ENCODE assay signal across 16 cellular contexts in the genomic region with DNA sequence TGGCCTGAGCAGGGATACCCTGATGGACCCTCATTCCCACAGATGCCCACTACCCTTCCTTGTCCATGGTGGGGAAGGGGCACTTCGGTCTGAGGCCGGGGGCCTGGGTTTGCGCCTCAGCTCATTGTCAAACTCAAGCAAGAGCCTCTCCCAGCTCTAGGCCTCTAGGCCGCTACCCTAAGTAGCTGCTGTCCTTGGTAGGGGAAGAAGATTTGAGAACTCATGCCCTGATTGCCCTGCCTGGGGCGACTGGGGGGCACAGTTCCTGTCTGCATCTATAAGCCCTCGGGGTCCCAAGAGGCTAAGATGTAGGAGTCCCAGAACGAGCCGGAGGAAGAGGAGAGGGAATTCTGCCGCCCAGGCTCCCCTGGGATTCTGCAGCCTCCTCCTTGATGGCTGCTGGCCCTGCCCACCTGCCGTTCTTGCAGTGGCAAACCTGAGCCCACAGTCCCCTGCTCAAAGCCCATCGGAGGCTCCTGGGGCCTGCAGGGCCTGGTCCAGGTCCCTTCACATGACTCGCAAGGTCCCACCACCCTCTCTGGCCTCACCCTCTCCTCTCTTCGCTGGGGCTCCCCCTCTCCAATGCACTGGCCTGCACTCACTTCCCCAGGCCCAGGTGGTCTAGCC. TPM values are rescaled to one million over a fixed set of nuclear protein-coding genes. Genes with fewer than 3 reads are reported as not detected.
DNase-seq lines count a peak whose midpoint lies in the region; TF ChIP-seq lines count a peak whose summit lies in the region.
"Had no signal": no experiment of that assay in that cellular context is flagged by ENCODE, and none has a peak within 500 bp of the region (broad histone marks: within the 10 kb centered on the region; RNA-seq: fewer than 3 reads in every experiment).

No MANE protein-coding gene starts in this region.

- 82 to 90% methylated on average over 7 to 13 of the region's 13 CpGs for WGBS in endodermal cell (ENCODE audit: insufficient coverage in 1 of 2, insufficient read length in 1 of 2), 2 experiments
- no CpG with 5 or more reads among the region's 13 CpGs for WGBS in neuronal stem cell (ENCODE audit: extremely low coverage in 2 of 2, insufficient read length in 2 of 2, insufficient replicate concordance in 1 of 2), 2 donors

- peak overlapping the region in 7 of 11 experiments; percentile 35 to 66 (median 47); a peak in 15 of 22 replicates for H3K4me2 ChIP-seq in BLaER1 treated with 17β-estradiol and CSF1 and Interleukin-3, amounts not matched to agents 10 nM and 100 nM
- H3K4me2 ChIP-seq in neuronal stem cell (ENCODE audit: insufficient read depth, low read length, poor library complexity, severe bottlenecking) = no peak overlapping the region
- H3K4me2 ChIP-seq: A549 had no signal

- intact Hi-C loops in dorsolateral prefrontal cortex (cut with DNase I) = no loop called here

- no peak overlapping the region for H3K9ac ChIP-seq in BLaER1 treated with 17β-estradiol and CSF1 and Interleukin-3, amounts not matched to agents 10 nM and 100 nM
- H3K9ac ChIP-seq in endodermal cell (ENCODE audit: extremely low read depth, low read length, poor library complexity, severe bottlenecking) (no peak overlapping the region), neuronal stem cell (ENCODE audit: low read depth, low read length, poor library complexity) (no peak overlapping the region)
- H3K9ac ChIP-seq: GM23248 had no signal

- no peaks in the 10 kb centered on the region for H3K27me3 ChIP-seq in BLaER1 treated with 17β-estradiol and CSF1 and Interleukin-3, amounts not matched to agents 10 nM and 100 nM
- H3K27me3 ChIP-seq in endodermal cell (ENCODE audit: control insufficient read depth, insufficient read depth, low read length, poor library complexity, severe bottlenecking) = no peaks in the 10 kb centered on the region
- peaks cover 0 to 31% (median 0%) of the 10 kb centered on the region in 3 experiments for H3K27me3 ChIP-seq in neuronal stem cell (ENCODE audit: control insufficient read depth in 3 of 3, insufficient read depth in 3 of 3, low read depth in 1 of 3, low read length in 3 of 3)
- peaks cover 0 to 7% (median 0%) of the 10 kb centered on the region in 45 donors for H3K27me3 ChIP-seq in dorsolateral prefrontal cortex

- TF ChIP-seq CTCF in HEK293 (tag by site-specific recombination; IDR thresholded peaks at IDR 0.05) (no peak), endodermal cell (conservative IDR thresholded peaks at IDR 0.05) (no peak), dorsolateral prefrontal cortex (IDR thresholded peaks at IDR 0.05 in 54 of 56, conservative IDR thresholded peaks at IDR 0.05 in 2 of 56; ENCODE audit: low read depth in 1 of 56, partially characterized antibody in 56 of 56) (no peak)

- H3K4me1 Mint-ChIP-seq in endodermal cell = peaks cover 17% of the 10 kb centered on the region
- H3K4me1 Mint-ChIP-seq: CD4-positive, CD25-positive, alpha-beta regulatory T cell had no signal

- no peak overlapping the region for H2AFZ ChIP-seq in neuronal stem cell (ENCODE audit: low read length)
- H2AFZ ChIP-seq: GM23248 had no signal

- H2AK5ac ChIP-seq in neuronal stem cell (ENCODE audit: low read depth, low read length) = peak overlapping the region; percentile 12

- no peak overlapping the region for H2BK120ac ChIP-seq in neuronal stem cell (ENCODE audit: low read depth, low read length)

- peaks cover 0 to 14% (median 0%) of the 10 kb centered on the region in 11 experiments; a peak in 5 of 22 replicates for H4K20me1 ChIP-seq in BLaER1 treated with 17β-estradiol and CSF1 and Interleukin-3, amounts not matched to agents 10 nM and 100 nM

- H3K4me3 Mint-ChIP-seq in endodermal cell = no peak overlapping the region
- H3K4me3 Mint-ChIP-seq: CD4-positive, CD25-positive, alpha-beta regulatory T cell; H9 had no signal

- H4K91ac ChIP-seq in neuronal stem cell (ENCODE audit: low read depth, low read length, poor library complexity) = no peak overlapping the region

- CTCF ChIA-PET in HEK293 (lab: Yijun Ruan, JAX) = interaction anchor here (1.0 kb wide), 1 partner anchor 125 kb away, joined by 3 read pairs; no protein-coding TSS in a partner anchor

- no peaks in the 10 kb centered on the region for H3K27me3 Mint-ChIP-seq in endodermal cell (ENCODE audit: insufficient read depth)

- H3K9me3 Mint-ChIP-seq in endodermal cell = no peaks in the 10 kb centered on the region
- H3K9me3 Mint-ChIP-seq: H9 had no signal

- peaks cover 0 to 25% (median 16%) of the 10 kb centered on the region in 10 experiments; a peak in 13 of 20 replicates for H3K4me1 ChIP-seq in BLaER1 treated with 17β-estradiol and CSF1 and Interleukin-3, amounts not matched to agents 10 nM and 100 nM
- H3K4me1 ChIP-seq in HEK293 (ENCODE audit: control insufficient read depth, insufficient read depth, low read length) = no peaks in the 10 kb centered on the region
- H3K4me1 ChIP-seq in endodermal cell (ENCODE audit: control insufficient read depth, insufficient read depth, low read length) = peaks cover 11% of the 10 kb centered on the region
- H3K4me1 ChIP-seq in neuronal stem cell (ENCODE audit: control insufficient read depth in 2 of 2, insufficient read depth in 1 of 2, low read depth in 1 of 2, low read length in 2 of 2) = peaks cover 6 to 7% of the 10 kb centered on the region in 2 donors
- H3K4me1 ChIP-seq: A549 had no signal

- H3K18ac ChIP-seq in neuronal stem cell (ENCODE audit: low read length) = peak overlapping the region; percentile 68

- peak overlapping the region; percentile 68 for H2BK15ac ChIP-seq in neuronal stem cell (ENCODE audit: low read length)

- H3K36me3 Mint-ChIP-seq in endodermal cell (ENCODE audit: low read depth) = no peaks in the 10 kb centered on the region
- H3K36me3 Mint-ChIP-seq: CD4-positive, CD25-positive, alpha-beta regulatory T cell had no signal

- no peak overlapping the region for H4K8ac ChIP-seq in neuronal stem cell (ENCODE audit: low read depth, low read length)

- no peak overlapping the region for H3K4ac ChIP-seq in neuronal stem cell (ENCODE audit: low read length)

- H3K4me3 ChIP-seq in BLaER1 treated with 17β-estradiol and CSF1 and Interleukin-3, amounts not matched to agents 10 nM and 100 nM = no peak overlapping the region
- H3K4me3 ChIP-seq in HEK293 (ENCODE audit: low read depth, low read length) (no peak overlapping the region), endodermal cell (ENCODE audit: low read length) (no peak overlapping the region), neuronal stem cell (ENCODE audit: low read length in 2 of 2) (no peak overlapping the region), dorsolateral prefrontal cortex (no peak overlapping the region)
- H3K4me3 ChIP-seq: A549, GM12878, GM23248, K562 had no signal

- H3K36me3 ChIP-seq in BLaER1 treated with 17β-estradiol and CSF1 and Interleukin-3, amounts not matched to agents 10 nM and 100 nM = no peaks in the 10 kb centered on the region
- no peaks in the 10 kb centered on the region for H3K36me3 ChIP-seq in HEK293 (ENCODE audit: control insufficient read depth in 2 of 2, insufficient read depth in 1 of 2, low read length in 2 of 2)
- H3K36me3 ChIP-seq in endodermal cell (ENCODE audit: control insufficient read depth, insufficient read depth, low read length) = no peaks in the 10 kb centered on the region
- no peaks in the 10 kb centered on the region for H3K36me3 ChIP-seq in neuronal stem cell (replicated peaks in 1 of 2; ENCODE audit: control insufficient read depth in 2 of 2, insufficient read depth in 2 of 2, low read length in 2 of 2)

- H3K14ac ChIP-seq in neuronal stem cell (ENCODE audit: low read length) = no peak overlapping the region

- no peak overlapping the region for H2BK12ac ChIP-seq in neuronal stem cell (ENCODE audit: low read length)

- POLR2A ChIA-PET in HEK293 (lab: Yijun Ruan, JAX) = no interaction called here

- no peak overlapping the region for H3K27ac Mint-ChIP-seq in endodermal cell
- H3K27ac Mint-ChIP-seq: CD4-positive, CD25-positive, alpha-beta regulatory T cell had no signal

- no peaks in the 10 kb centered on the region for H3K79me1 ChIP-seq in neuronal stem cell (ENCODE audit: low read depth, low read length)

- DNase-seq in endodermal cell (peak; percentile 54), neuronal stem cell (ENCODE audit: low spot score) (no peak), nucleus accumbens (lab: John Stamatoyannopoulos, UW) (no peak), ecto neural progenitor cell (ENCODE audit: low spot score) (no peak), dorsolateral prefrontal cortex (no peak)
- DNase-seq: Calu3; CD4-positive, CD25-positive, alpha-beta regulatory T cell; DMS 273 treated with DMSO at 0.1 percent for 48 hours; GM23248; H9 had no signal

- H3K27ac ChIP-seq in BLaER1 treated with 17β-estradiol and CSF1 and Interleukin-3, amounts not matched to agents 10 nM and 100 nM = no peak overlapping the region
- no peak overlapping the region for H3K27ac ChIP-seq in HEK293 (ENCODE audit: extremely low read depth, low read depth, low read length)
- H3K27ac ChIP-seq in endodermal cell (ENCODE audit: low read depth, low read length) = no peak overlapping the region
- H3K27ac ChIP-seq in neuronal stem cell (replicated peaks; ENCODE audit: low read length) = no peak overlapping the region
- no peak overlapping the region for H3K27ac ChIP-seq in dorsolateral prefrontal cortex
- H3K27ac ChIP-seq: A549, GM23248, HL-60 had no signal

- H3K23ac ChIP-seq in neuronal stem cell (ENCODE audit: low read depth, low read length, poor library complexity) = no peak overlapping the region

- H3K9me3 ChIP-seq in BLaER1 treated with 17β-estradiol and CSF1 and Interleukin-3, amounts not matched to agents 10 nM and 100 nM (replicated peaks in 1 of 11) = no peaks in the 10 kb centered on the region
- H3K9me3 ChIP-seq in HEK293 (ENCODE audit: control insufficient read depth, insufficient read depth, low read depth, low read length) = no peaks in the 10 kb centered on the region
- H3K9me3 ChIP-seq in endodermal cell (ENCODE audit: control insufficient read depth, low read length) = no peaks in the 10 kb centered on the region
- no peaks in the 10 kb centered on the region for H3K9me3 ChIP-seq in neuronal stem cell (replicated peaks in 1 of 2; ENCODE audit: control insufficient read depth in 2 of 2, insufficient read depth in 1 of 2, low read depth in 1 of 2, low read length in 2 of 2)
- H3K9me3 ChIP-seq: A549 had no signal

- H2BK5ac ChIP-seq in neuronal stem cell (ENCODE audit: low read length) = no peak overlapping the region

TF ChIP-seq in HEK293, 187 proteins besides CTCF, POLR2A, EP300 and RAD21 (continues in another document):
- TF ChIP-seq EGR2 (tag by site-specific recombination; IDR thresholded peaks at IDR 0.05; ENCODE audit: low read depth) (peak; percentile 44; the same call in 1 of the 2 replicates), ZNF777 (tag by site-specific recombination; IDR thresholded peaks at IDR 0.05; ENCODE audit: borderline replicate concordance) (no peak), ZIC2 (tag by site-specific recombination; IDR thresholded peaks at IDR 0.05) (0 out of 2 replicates have a peak, but pooled peaks have one; percentile 41), ZNF549 (tag by site-specific recombination; IDR thresholded peaks at IDR 0.05) (no peak)

RNA-seq across cellular contexts. Expression of a gene that starts 20.4 kb away (rescaled TPM):
- total RNA-seq in endodermal cell (1 to 10 TPM; 3.5 to 5.9 TPM), dorsolateral prefrontal cortex (1 to 10 TPM in 114 of 120 experiments, under 1 TPM in 6; 0.34 to 6.1 (median 2.8) TPM)
- polyA plus RNA-seq in endodermal cell (2013, experiment 1 of 2) = 38.8 TPM
- polyA plus RNA-seq in endodermal cell (2013, experiment 2 of 2) = 32.1 TPM
- polyA plus RNA-seq in neuronal stem cell (2013, experiment 1 of 2) = 12.5 TPM
- polyA plus RNA-seq in neuronal stem cell (2013, experiment 2 of 2) = 13.3 TPM
